Comparison of ENCODE assay signal across 12 cellular contexts in the genomic region with DNA sequence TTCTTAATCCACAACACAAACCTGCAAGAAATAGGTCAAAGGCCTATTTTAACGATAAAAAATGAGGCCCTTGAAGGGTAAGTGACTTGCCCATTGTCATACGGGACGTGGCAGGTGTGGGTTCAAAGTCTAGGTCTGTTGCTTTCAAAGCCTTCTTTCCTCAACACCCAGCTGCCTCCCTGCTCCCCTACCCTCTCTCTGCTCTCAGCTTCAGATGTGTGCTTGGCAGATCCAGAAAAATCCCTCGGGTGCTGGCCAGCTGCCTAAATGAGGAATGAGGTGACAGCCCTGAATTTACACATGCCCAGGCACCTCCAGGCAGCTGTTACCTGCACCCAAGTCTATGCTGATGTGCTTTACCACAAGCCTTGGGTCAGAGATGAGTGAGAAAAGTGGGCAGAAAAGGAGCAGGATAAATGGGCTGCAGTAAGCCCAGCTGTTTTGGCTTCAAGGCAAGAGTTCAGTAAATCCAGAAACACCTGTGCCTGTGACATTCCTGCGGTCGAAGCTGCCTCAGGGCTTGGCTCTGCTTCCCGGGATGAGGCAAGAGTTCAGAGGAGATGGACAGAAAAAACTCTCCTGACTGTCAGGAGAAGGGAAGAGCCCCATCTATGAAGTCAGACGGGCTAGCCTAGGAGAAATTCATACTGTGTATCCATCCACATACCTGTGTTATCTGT. TPM values are rescaled to one million over a fixed set of nuclear protein-coding genes. Genes with fewer than 3 reads are reported as not detected.
A peak's percentile ranks its signal among the peaks of the same experiment; 100 is the strongest.
DNase-seq lines count a peak whose midpoint lies in the region; ATAC-seq and TF ChIP-seq lines count a peak whose summit lies in the region.
"Had no signal": no experiment of that assay in that cellular context is flagged by ENCODE, and none has a peak within 500 bp of the region (broad histone marks: within the 10 kb centered on the region; RNA-seq: fewer than 3 reads in every experiment).

No MANE protein-coding gene starts in this region.

- H3K27me3 ChIP-seq in Peyer's patch (no peaks in the 10 kb centered on the region), transverse colon (no peaks in the 10 kb centered on the region)

- intact Hi-C loops in transverse colon (cut with DNase I; ENCODE audit: low total_unique reads) = no loop called here

- WGBS in transverse colon (ENCODE audit: low coverage in 1 of 2), 2 donors = 41 to 42% methylated on average over 4 to 8 of the region's 8 CpGs

- no peak for TF ChIP-seq CTCF in Peyer's patch (IDR thresholded peaks at IDR 0.05)
- TF ChIP-seq CTCF in foreskin fibroblast (IDR thresholded peaks at IDR 0.05; ENCODE audit: low read depth, low read length) = no peak
- TF ChIP-seq CTCF in transverse colon (IDR thresholded peaks at IDR 0.05) = no peak

- H3K9me3 ChIP-seq in Peyer's patch (no peaks in the 10 kb centered on the region), transverse colon (no peaks in the 10 kb centered on the region)
- H3K9me3 ChIP-seq: thoracic aorta had no signal

- no peak for ATAC-seq in HG02840 (IDR thresholded peaks at IDR 0.05; ENCODE audit: low FRiP score, unreplicated experiment)
- ATAC-seq: natural killer cell had no signal

- peak overlapping the region in 1 of 4 donors; percentile 44 for H3K27ac ChIP-seq in Peyer's patch
- no peak overlapping the region for H3K27ac ChIP-seq in transverse colon
- H3K27ac ChIP-seq: thoracic aorta had no signal

- peaks cover 0 to 3% (median 0%) of the 10 kb centered on the region in 4 donors for H3K4me1 ChIP-seq in Peyer's patch
- H3K4me1 ChIP-seq in transverse colon = peaks cover 0 to 8% (median 2%) of the 10 kb centered on the region in 4 donors

- H3K36me3 ChIP-seq in Peyer's patch = no peaks in the 10 kb centered on the region
- no peaks in the 10 kb centered on the region for H3K36me3 ChIP-seq in transverse colon
- H3K36me3 ChIP-seq: thoracic aorta had no signal

- in situ Hi-C loops in transverse colon (cut with MboI; ENCODE audit: low pct_ligation_motif_present in 1 of 4, low pct_unique_long_range_greater_than_20kb in 1 of 4, low sequenced_read_pairs in 3 of 4) = no loop called here

- no peak for TF ChIP-seq EP300 in transverse colon (IDR thresholded peaks at IDR 0.05; ENCODE audit: low read depth)

- DNase-seq in NCI-H2107 treated with DMSO at 0.1 percent for 48 hours (lab: John Stamatoyannopoulos, UW; ENCODE audit: unreplicated experiment) = peak; percentile 38
- no peak for DNase-seq in NCI-H2107 (lab: John Stamatoyannopoulos, UW)
- peak in 2 of 3 donors; percentile 49 to 71 for DNase-seq in Peyer's patch
- peak; percentile 16 to 64 for DNase-seq in foreskin fibroblast
- DNase-seq in transverse colon = peak; percentile 20
- no peak for DNase-seq in activated CD4-positive, alpha-beta T cell treated with anti-CD3 and anti-CD28 coated beads, Interleukin-2, amount 50 U/mL, for 4 hours
- no peak for DNase-seq in stimulated activated CD4-positive, alpha-beta T cell treated with anti-CD3 and anti-CD28 coated beads, Interleukin-1b, Interleukin-23, amount 100 ng/mL, for 48 hours
- DNase-seq: activated naive CD4-positive, alpha-beta T cell treated with anti-CD3 and anti-CD28 coated beads, Interleukin-2, amount 50 U/mL, for 16 hours; natural killer cell; NCI-H1436 treated with DMSO at 0.1 percent for 48 hours had no signal

- TF ChIP-seq POLR2A in Peyer's patch (IDR thresholded peaks at IDR 0.05) (no peak), transverse colon (IDR thresholded peaks at IDR 0.05) (no peak)

- no peak overlapping the region for H3K4me3 ChIP-seq in Peyer's patch
- H3K4me3 ChIP-seq in foreskin fibroblast (ENCODE audit: low read depth in 1 of 2, low read length in 2 of 2) = no peak overlapping the region
- H3K4me3 ChIP-seq in transverse colon = no peak overlapping the region
- H3K4me3 ChIP-seq: thoracic aorta had no signal

RNA-seq across cellular contexts. Expression of a gene that starts 49.9 kb away (rescaled TPM):
- 10 to 100 TPM in 1 of 4 donors, 1 to 10 TPM in 3; 1.2 to 14.0 (median 4.8) TPM for total RNA-seq in Peyer's patch
- 10 to 100 TPM in 1 of 4 donors, 1 to 10 TPM in 2, under 1 TPM in 1; 0.37 to 43.2 (median 3.7) TPM for total RNA-seq in transverse colon

Comparison
In these comparisons a context has a peak if more than half of its experiments do, and no peak if none do; other contexts are left out.
1. DNase-seq: peak in NCI-H2107 treated with DMSO at 0.1 percent for 48 hours (single experiment), Peyer's patch (2 of 3), foreskin fibroblast (2 of 2) and transverse colon (single experiment); none in NCI-H2107 (single experiment), activated CD4-positive, alpha-beta T cell treated with anti-CD3 and anti-CD28 coated beads, Interleukin-2, amount 50 U/mL, for 4 hours (0 of 2) and stimulated activated CD4-positive, alpha-beta T cell treated with anti-CD3 and anti-CD28 coated beads, Interleukin-1b, Interleukin-23, amount 100 ng/mL, for 48 hours (single experiment).